Comparison of ENCODE assay signal across 21 cellular contexts in genomic region chr5:55929020-55929799, GRCh38.
DNase-seq lines count a peak whose midpoint lies in the region; ATAC-seq, FAIRE-seq and TF ChIP-seq lines count a peak whose summit lies in the region.
"Had no signal": no experiment of that assay in that cellular context is flagged by ENCODE, and none has a peak within 500 bp of the region (broad histone marks: within the 10 kb centered on the region; RNA-seq: fewer than 3 reads in every experiment).

No MANE protein-coding gene starts in this region.

- H3K27ac ChIP-seq in A549 (peak overlapping the region; percentile 87 to 93; a peak in 5 of 6 replicates), lung (ENCODE audit: low read depth in 1 of 2, low read length in 1 of 2) (no peak overlapping the region)
- H3K27ac ChIP-seq: C4-2B had no signal

- 83% methylated on average over 12 of the region's 12 CpGs for WGBS in A549 (ENCODE audit: missing lambda C conversion rate)
- WGBS in lung, 2 donors = 91% methylated on average over 12 of the region's 12 CpGs

- H3K27me3 ChIP-seq in lung (ENCODE audit: control insufficient read depth, insufficient read depth) = no peaks in the 10 kb centered on the region

- peaks cover 57% of the 10 kb centered on the region for H3K4me1 ChIP-seq in A549
- H3K4me1 ChIP-seq in lung (ENCODE audit: control insufficient read depth in 2 of 2, insufficient read depth in 2 of 2, low read length in 2 of 2) = peaks cover 0 to 8% of the 10 kb centered on the region in 2 donors

- ATAC-seq in A549 = no peak
- ATAC-seq in lung (ENCODE audit: insufficient read depth, low FRiP score) = no peak
- no peak for ATAC-seq in GM18520 (IDR thresholded peaks at IDR 0.05; ENCODE audit: unreplicated experiment)
- ATAC-seq in GM18517 (IDR thresholded peaks at IDR 0.05; ENCODE audit: unreplicated experiment) = no peak
- ATAC-seq: SK-N-SH treated with all-trans-retinoic acid at 6 μM for 48 hours had no signal

- TF ChIP-seq RAD21 in A549 (conservative IDR thresholded peaks at IDR 0.05 in 1 of 2, IDR thresholded peaks at IDR 0.05 in 1 of 2) = no peak

- CTCF ChIA-PET in A549 (lab: Yijun Ruan, JAX) = interaction anchor here (0.7 to 1.0 kb wide), 3 partner anchors 173 to 910 kb away, joined by 3 to 4 read pairs (median 3); no protein-coding TSS in a partner anchor

- FAIRE-seq in A549 (lab: Jason Lieb, UNC) (no peak), GM12891 (lab: Jason Lieb, UNC) (no peak), RCC 7860 (lab: Jason Lieb, UNC) (no peak)
- FAIRE-seq: GM19239 had no signal

- H3K9me3 ChIP-seq in A549 = no peaks in the 10 kb centered on the region
- no peaks in the 10 kb centered on the region for H3K9me3 ChIP-seq in lung (ENCODE audit: control insufficient read depth in 2 of 2, insufficient read depth in 1 of 2, low read length in 1 of 2)

- TF ChIP-seq CTCF in A549 (IDR thresholded peaks at IDR 0.05) (no peak), lung (IDR thresholded peaks at IDR 0.05; ENCODE audit: control extremely low read depth, extremely low read depth) (no peak)

- H3K36me3 ChIP-seq in lung (ENCODE audit: control insufficient read depth in 2 of 2, insufficient read depth in 2 of 2, low read length in 2 of 2) = no peaks in the 10 kb centered on the region

- TF ChIP-seq POLR2A in A549 (IDR thresholded peaks at IDR 0.05; ENCODE audit: low read length) (no peak), GM12891 (IDR thresholded peaks at IDR 0.05; ENCODE audit: low read depth, low read length) (no peak)

- H3K4me3 ChIP-seq in A549 = no peak overlapping the region
- no peak overlapping the region for H3K4me3 ChIP-seq in lung

- no peak for TF ChIP-seq EP300 in A549 (IDR thresholded peaks at IDR 0.05)

- POLR2A ChIA-PET in A549 (lab: Yijun Ruan, JAX) = no interaction called here

- no peak for DNase-seq in A549 (ENCODE audit: low read depth in 1 of 2, low spot score in 1 of 2)
- DNase-seq in GM12891 (ENCODE audit: insufficient read length, low spot score) = no peak
- DNase-seq in NOMO-1 treated with DMSO at 0.1 percent for 48 hours (lab: John Stamatoyannopoulos, UW; ENCODE audit: unreplicated experiment) = peak; percentile 73
- peak; percentile 27 for DNase-seq in lung (ENCODE audit: low spot score)
- no peak for DNase-seq in RCC 7860 (ENCODE audit: low spot score)
- DNase-seq: AML-193, DMS79, HCEC 1CT, KBM-7, NCI-H1417 treated with DMSO at 0.1 percent for 48 hours, NCI-H187 treated with DMSO at 0.1 percent for 48 hours, NCI-H226, NCI-H524 treated with DMSO at 0.1 percent for 48 hours, OCI-M1, SHP77, T-cell had no signal

- no peak overlapping the region for H3K4me2 ChIP-seq in A549

TF ChIP-seq in A549, 52 proteins besides CTCF, POLR2A, EP300 and RAD21:
- TF ChIP-seq CBX8 (IDR thresholded peaks at IDR 0.05) = no peak
- no peak for TF ChIP-seq ESRRA (IDR thresholded peaks at IDR 0.05; ENCODE audit: borderline replicate concordance, low read length)
- TF ChIP-seq JUNB (IDR thresholded peaks at IDR 0.05) = no peak
TF ChIP-seq in A549: peak in this region for 0.

TF ChIP-seq in GM12891, 5 proteins besides CTCF, POLR2A, EP300 and RAD21:
- TF ChIP-seq POU2F2 (IDR thresholded peaks at IDR 0.05; ENCODE audit: low read depth, low read length) (no peak), SPI1 (IDR thresholded peaks at IDR 0.05; ENCODE audit: low read depth, low read length) (peak; percentile 58)
TF ChIP-seq in GM12891: peak in this region for 1.

Comparison
In these comparisons a context has a peak if more than half of its experiments do, and no peak if none do; other contexts are left out.
1. DNase-seq: peak in NOMO-1 treated with DMSO at 0.1 percent for 48 hours (single experiment) and lung (single experiment); none in A549 (0 of 2), GM12891 (single experiment) and RCC 7860 (single experiment).
2. H3K27ac ChIP-seq: peak in A549 (2 of 2); none in lung (0 of 2).